ENCODE assay signal across 15 cellular contexts in genomic region chr12:53990311-53991076, GRCh38. TPM values are rescaled to one million over a fixed set of nuclear protein-coding genes. Genes with fewer than 3 reads are reported as not detected.
DNase-seq lines count a peak whose midpoint lies in the region; ATAC-seq and TF ChIP-seq lines count a peak whose summit lies in the region.
"Had no signal": no experiment of that assay in that cellular context is flagged by ENCODE, and none has a peak within 500 bp of the region (broad histone marks: within the 10 kb centered on the region; RNA-seq: fewer than 3 reads in every experiment).

No MANE protein-coding gene starts in this region.

- H3K9me3 ChIP-seq in Caco-2 = no peaks in the 10 kb centered on the region
- H3K9me3 ChIP-seq in Loucy (ENCODE audit: insufficient read depth, low read depth, low read length) = no peaks in the 10 kb centered on the region
- no peaks in the 10 kb centered on the region for H3K9me3 ChIP-seq in osteoblast (ENCODE audit: low read depth, low read length)
- H3K9me3 ChIP-seq in neural progenitor cell (ENCODE audit: low read depth) = no peaks in the 10 kb centered on the region
- H3K9me3 ChIP-seq: esophagus squamous epithelium had no signal

- H3K9ac ChIP-seq in Loucy (ENCODE audit: low read depth, low read length, poor library complexity, severe bottlenecking) (peak overlapping the region; percentile 74), neural progenitor cell (no peak overlapping the region)
- H3K9ac ChIP-seq: BLaER1 treated with 17β-estradiol and CSF1 and Interleukin-3, amounts not matched to agents 10 nM and 100 nM had no signal

- H3K79me2 ChIP-seq in Loucy (ENCODE audit: insufficient read depth, low read length) (peaks cover 36% of the 10 kb centered on the region), osteoblast (ENCODE audit: insufficient read depth, low read length) (peaks cover 100% of the 10 kb centered on the region), neural progenitor cell (ENCODE audit: low read depth) (no peaks in the 10 kb centered on the region)

- BruUV-seq in Caco-2 (replicated peaks; lab: Mats Ljungman, UMichigan) = no TSS peak

- H3K27me3 ChIP-seq in Caco-2 (replicated peaks; ENCODE audit: control insufficient read depth, insufficient read depth, low read length) (no peaks in the 10 kb centered on the region), Loucy (ENCODE audit: insufficient read depth, low read length, poor library complexity, severe bottlenecking) (no peaks in the 10 kb centered on the region), osteoblast (ENCODE audit: insufficient read depth, low read length) (no peaks in the 10 kb centered on the region), neural progenitor cell (peaks cover 100% of the 10 kb centered on the region)

- H3K36me3 Mint-ChIP-seq in Caco-2 (ENCODE audit: insufficient read depth, unreplicated experiment) = peaks cover 14% of the 10 kb centered on the region
- H3K36me3 Mint-ChIP-seq in effector memory CD8-positive, alpha-beta T cell (ENCODE audit: insufficient read depth) = peaks cover 13% of the 10 kb centered on the region
- no peaks in the 10 kb centered on the region for H3K36me3 Mint-ChIP-seq in neural progenitor cell

- H4K20me1 ChIP-seq in Loucy (ENCODE audit: insufficient read depth, low read length, poor library complexity, severe bottlenecking) (no peaks in the 10 kb centered on the region), osteoblast (ENCODE audit: insufficient read depth, low read length) (peaks cover 27% of the 10 kb centered on the region), neural progenitor cell (ENCODE audit: low read depth) (peaks cover 88% of the 10 kb centered on the region)

- TF ChIP-seq CTCF in Caco-2 (IDR thresholded peaks at IDR 0.05; ENCODE audit: insufficient read depth in 1 of 2, low read depth in 1 of 2, low read length in 1 of 2, severe bottlenecking in 1 of 2, unreplicated experiment in 1 of 2) (no peak), Loucy (conservative IDR thresholded peaks at IDR 0.05; ENCODE audit: low read length) (no peak), osteoblast (IDR thresholded peaks at IDR 0.05; ENCODE audit: extremely low read depth, low read depth, low read length) (no peak), neural progenitor cell (IDR thresholded peaks at IDR 0.05) (no peak)

- H3K4me1 ChIP-seq in Caco-2 (peaks cover 28% of the 10 kb centered on the region), Loucy (ENCODE audit: insufficient read depth, low read length, poor library complexity, severe bottlenecking) (peaks cover 58% of the 10 kb centered on the region), osteoblast (ENCODE audit: insufficient read depth, low read length) (peaks cover 54% of the 10 kb centered on the region), neural progenitor cell (no peaks in the 10 kb centered on the region)

- H2AFZ ChIP-seq in Loucy (ENCODE audit: low read length) (no peak overlapping the region), osteoblast (ENCODE audit: low read length) (peak overlapping the region; percentile 8), neural progenitor cell (replicated peaks) (no peak overlapping the region)

- intact Hi-C loops in Caco-2 (cut with micrococcal nuclease; ENCODE audit: unreplicated experiment) = no loop called here

- no peaks in the 10 kb centered on the region for H3K9me2 ChIP-seq in Loucy (replicated peaks; ENCODE audit: low read depth, low read length)

- POLR2A ChIA-PET in Caco-2 (lab: Charles Lee) = interaction anchor here (0.6 kb wide), 1 partner anchor 201 kb away, joined by 5 read pairs; no protein-coding TSS in a partner anchor

- H3K4me3 ChIP-seq in Caco-2 (ENCODE audit: low read depth, low read length) (peak overlapping the region; percentile 24), Loucy (ENCODE audit: low read length, poor library complexity, severe bottlenecking) (peak overlapping the region; percentile 84), osteoblast (ENCODE audit: insufficient read depth, low read length) (peak overlapping the region; percentile 57), neural progenitor cell (no peak overlapping the region)
- H3K4me3 ChIP-seq: BLaER1 treated with 17β-estradiol and CSF1 and Interleukin-3, amounts not matched to agents 10 nM and 100 nM; esophagus squamous epithelium had no signal

- H3F3A ChIP-seq in Loucy (ENCODE audit: low read depth) = no peaks in the 10 kb centered on the region
- H3F3A ChIP-seq in neural progenitor cell (ENCODE audit: low read depth) = no peaks in the 10 kb centered on the region

- ATAC-seq in effector memory CD8-positive, alpha-beta T cell (replicated peaks) = no peak
- no peak for ATAC-seq in GM21717 (IDR thresholded peaks at IDR 0.05; ENCODE audit: unreplicated experiment)

- H3K27me3 Mint-ChIP-seq in Caco-2 (ENCODE audit: insufficient read depth, unreplicated experiment) (no peaks in the 10 kb centered on the region), neural progenitor cell (ENCODE audit: insufficient read depth, low read depth) (peaks cover 100% of the 10 kb centered on the region)
- H3K27me3 Mint-ChIP-seq in effector memory CD8-positive, alpha-beta T cell = peaks cover 98 to 100% of the 10 kb centered on the region in 2 donors

- no peaks in the 10 kb centered on the region for H3K9me3 Mint-ChIP-seq in Caco-2 (ENCODE audit: unreplicated experiment)
- H3K9me3 Mint-ChIP-seq in effector memory CD8-positive, alpha-beta T cell = no peaks in the 10 kb centered on the region
- H3K9me3 Mint-ChIP-seq in neural progenitor cell = peaks cover 9% of the 10 kb centered on the region
- H3K9me3 Mint-ChIP-seq: T-helper 1 cell treated with Interleukin-12 subunit alpha and Interleukin-12 subunit beta and Interleukin-4 antibody, amounts not matched to agents 30 μg/mL and 1 μg/mL, for 36 hours had no signal

- CTCF ChIA-PET in Caco-2 (lab: Charles Lee) = interaction anchor here (1.0 kb wide), 2 partner anchors 15 to 217 kb away, joined by 4 read pairs; no protein-coding TSS in a partner anchor

- H3K27ac Mint-ChIP-seq in Caco-2 (ENCODE audit: unreplicated experiment) = no peak overlapping the region
- H3K27ac Mint-ChIP-seq in effector memory CD8-positive, alpha-beta T cell = no peak overlapping the region
- H3K27ac Mint-ChIP-seq in neural progenitor cell = no peak overlapping the region

- DNase-seq in Caco-2 (no peak), osteoblast (ENCODE audit: insufficient read length, low spot score, missing footprints) (no peak), cerebellar cortex (ENCODE audit: low spot score) (no peak), D341Med (ENCODE audit: low spot score) (no peak), neural progenitor cell (ENCODE audit: low spot score) (no peak)
- no peak for DNase-seq in effector memory CD8-positive, alpha-beta T cell
- DNase-seq: esophagus squamous epithelium, Kasumi-1, midbrain, NCI-H2107, OCI-M1 had no signal

- peaks cover 28% of the 10 kb centered on the region for H3K4me1 Mint-ChIP-seq in Caco-2 (ENCODE audit: low read depth, unreplicated experiment)
- H3K4me1 Mint-ChIP-seq in effector memory CD8-positive, alpha-beta T cell (ENCODE audit: low read depth in 2 of 2) = peaks cover 51 to 53% of the 10 kb centered on the region in 2 donors
- H3K4me1 Mint-ChIP-seq in neural progenitor cell = peaks cover 2% of the 10 kb centered on the region

- H3K27ac ChIP-seq in osteoblast (ENCODE audit: low read depth, low read length) = peak overlapping the region; percentile 67
- H3K27ac ChIP-seq in neural progenitor cell = no peak overlapping the region
- H3K27ac ChIP-seq: BLaER1 treated with 17β-estradiol and CSF1 and Interleukin-3, amounts not matched to agents 10 nM and 100 nM; esophagus squamous epithelium had no signal

- H3K4me3 Mint-ChIP-seq in Caco-2 (ENCODE audit: unreplicated experiment) (peak overlapping the region; percentile 68), neural progenitor cell (no peak overlapping the region)
- H3K4me3 Mint-ChIP-seq in effector memory CD8-positive, alpha-beta T cell = peak overlapping the region; percentile 23 to 46
- H3K4me3 Mint-ChIP-seq: T-helper 1 cell treated with Interleukin-12 subunit alpha and Interleukin-12 subunit beta and Interleukin-4 antibody, amounts not matched to agents 30 μg/mL and 1 μg/mL, for 36 hours had no signal

- H3K4me2 ChIP-seq in Loucy (ENCODE audit: low read depth, low read length, poor library complexity, severe bottlenecking) = peak overlapping the region; percentile 98
- peak overlapping the region; percentile 99 for H3K4me2 ChIP-seq in osteoblast (ENCODE audit: insufficient read depth, low read length)
- no peak overlapping the region for H3K4me2 ChIP-seq in neural progenitor cell

- H3K36me3 ChIP-seq in Caco-2 (ENCODE audit: control insufficient read depth, insufficient read depth, low read length) = no peaks in the 10 kb centered on the region
- H3K36me3 ChIP-seq in Loucy (ENCODE audit: insufficient read depth, low read length) = no peaks in the 10 kb centered on the region
- no peaks in the 10 kb centered on the region for H3K36me3 ChIP-seq in osteoblast (ENCODE audit: insufficient read depth, low read length)
- H3K36me3 ChIP-seq in neural progenitor cell = no peaks in the 10 kb centered on the region
- H3K36me3 ChIP-seq: BLaER1 treated with 17β-estradiol and CSF1 and Interleukin-3, amounts not matched to agents 10 nM and 100 nM; esophagus squamous epithelium had no signal

RNA-seq across cellular contexts. Expression of gene HOXC10, which starts 5.5 kb away (rescaled TPM):
- total RNA-seq in Caco-2 (2022) = 4.0 and 4.5 TPM in 2 replicates
- total RNA-seq in osteoblast = 9.7 and 11.2 TPM in 2 replicates
- total RNA-seq in neural progenitor cell (ENCODE audit: low replicate concordance) = not detected in 2 replicates

RNA-seq across cellular contexts. Expression of gene HOXC9, which starts 9.5 kb away (rescaled TPM):
- total RNA-seq in Caco-2 (2022) = 2.9 and 3.1 TPM in 2 replicates
- total RNA-seq in osteoblast = 8.3 and 11.6 TPM in 2 replicates
- total RNA-seq in neural progenitor cell (ENCODE audit: low replicate concordance) = not detected in 2 replicates

RNA-seq across cellular contexts. Expression of gene HOTAIR, which starts 15.7 kb away (rescaled TPM):
- total RNA-seq in Caco-2 (2022) = 1.6 and 1.9 TPM in 2 replicates
- total RNA-seq in osteoblast = 0.72 and 1.2 TPM in 2 replicates
- total RNA-seq in neural progenitor cell (ENCODE audit: low replicate concordance) = not detected in 2 replicates
- total RNA-seq: esophagus squamous epithelium had no signal

RNA-seq across cellular contexts. Expression of gene HOXC11, which starts 17.6 kb away (rescaled TPM):
- total RNA-seq in Caco-2 (2022) = 1.7 and 2.2 TPM in 2 replicates
- total RNA-seq in osteoblast = 1.1 and 1.5 TPM in 2 replicates
- not detected in 2 replicates for total RNA-seq in neural progenitor cell (ENCODE audit: low replicate concordance)
- total RNA-seq: esophagus squamous epithelium had no signal

RNA-seq across cellular contexts. Expression of gene HOXC8, which starts 18.3 kb away (rescaled TPM):
- total RNA-seq in Caco-2 (2022) = 10.8 and 11.3 TPM in 2 replicates
- 3.2 and 5.1 TPM in 2 replicates for total RNA-seq in osteoblast
- total RNA-seq in neural progenitor cell (ENCODE audit: low replicate concordance) = not detected in 2 replicates
